Comparison of ENCODE assay signal across 8 cellular contexts in the genomic region with DNA sequence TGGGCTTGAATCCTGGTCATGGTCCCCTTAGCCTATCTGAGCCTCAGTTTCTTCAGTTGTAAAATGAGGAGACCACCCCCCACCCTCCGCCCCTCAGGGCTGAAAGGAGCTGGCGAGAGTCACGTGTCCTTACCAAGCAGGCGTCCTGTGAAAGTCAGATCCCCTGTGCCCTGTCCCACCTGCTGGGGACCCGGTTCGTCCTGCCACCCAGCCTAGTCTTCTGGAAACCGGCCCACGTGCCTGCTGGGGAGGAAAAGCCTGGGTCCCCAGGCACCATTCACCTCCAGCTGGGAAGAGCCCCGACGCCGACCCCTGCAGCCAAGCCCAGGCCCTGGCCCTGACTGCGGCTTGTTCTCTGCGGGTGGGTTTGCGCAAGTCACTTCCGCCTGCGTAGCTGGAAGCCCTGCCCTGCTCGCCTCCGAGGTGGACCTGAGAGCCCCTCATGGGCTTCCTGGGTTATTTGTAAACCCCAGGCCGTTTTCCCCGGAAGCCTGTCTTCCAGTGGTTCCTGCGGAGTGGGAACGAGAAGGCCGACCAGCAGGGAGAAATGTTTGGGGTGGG. TPM values are rescaled to one million over a fixed set of nuclear protein-coding genes. Genes with fewer than 3 reads are reported as not detected.
A peak's percentile ranks its signal among the peaks of the same experiment; 100 is the strongest.
DNase-seq lines count a peak whose midpoint lies in the region; ATAC-seq and TF ChIP-seq lines count a peak whose summit lies in the region.

No MANE protein-coding gene starts in this region.

- H3K27me3 ChIP-seq in left lung (no peaks in the 10 kb centered on the region), thoracic aorta (replicated peaks; ENCODE audit: insufficient read depth) (no peaks in the 10 kb centered on the region)

- H3K9me3 ChIP-seq in left lung (no peaks in the 10 kb centered on the region), thoracic aorta (no peaks in the 10 kb centered on the region)

- intact Hi-C loops in left lung (cut with DNase I) = no loop called here

- H3K27ac ChIP-seq in left lung (peak overlapping the region; percentile 71 to 88), thoracic aorta (peak overlapping the region; percentile 58 to 76)

- TF ChIP-seq CTCF in cardiac fibroblast (IDR thresholded peaks at IDR 0.05; ENCODE audit: low read depth, low read length) (no peak), left lung (IDR thresholded peaks at IDR 0.05) (no peak), thoracic aorta (IDR thresholded peaks at IDR 0.05) (no peak)

- H3K36me3 ChIP-seq in left lung (peaks cover 3 to 56% of the 10 kb centered on the region in 2 donors), thoracic aorta (peaks cover 38% of the 10 kb centered on the region)

- peak; percentile 56 for ATAC-seq in left lung
- no peak for ATAC-seq in thoracic aorta (ENCODE audit: insufficient number of reproducible peaks, low FRiP score, low read depth)
- ATAC-seq in GM21390 (IDR thresholded peaks at IDR 0.05; ENCODE audit: unreplicated experiment) = no peak

- DNase-seq in DMS53 treated with DMSO at 0.1 percent for 48 hours (lab: John Stamatoyannopoulos, UW; ENCODE audit: unreplicated experiment) (peak; percentile 67), NCI-H345 treated with DMSO at 0.1 percent for 48 hours (lab: John Stamatoyannopoulos, UW; ENCODE audit: unreplicated experiment) (peak; percentile 8), cardiac fibroblast (ENCODE audit: low read depth in 2 of 2) (peak; percentile 23 to 48), left lung (peak; percentile 62 to 91), thoracic aorta (ENCODE audit: low spot score) (no peak), T1000 (lab: John Stamatoyannopoulos, UW) (no peak), GM19240 (ENCODE audit: insufficient read length, low spot score) (no peak)

- peaks cover 13 to 44% of the 10 kb centered on the region in 2 donors for H3K4me1 ChIP-seq in left lung
- peaks cover 11 to 22% of the 10 kb centered on the region in 2 donors for H3K4me1 ChIP-seq in thoracic aorta (ENCODE audit: control insufficient read depth in 1 of 2, low read depth in 2 of 2)

- H3K4me3 ChIP-seq in cardiac fibroblast (replicated peaks in 1 of 2; ENCODE audit: low read depth in 2 of 2, low read length in 2 of 2) (peak overlapping the region; percentile 42 to 84), left lung (peak overlapping the region; percentile 84 to 92), thoracic aorta (peak overlapping the region; percentile 100)

RNA-seq across cellular contexts. Expression of gene SSH3, which starts 0.7 kb away (rescaled TPM):
- total RNA-seq in left lung = 10 to 100 TPM; 28.7 to 44.9 TPM
- 10 to 100 TPM; 39.4 to 59.0 TPM for total RNA-seq in thoracic aorta

RNA-seq across cellular contexts. Expression of gene ANKRD13D, which starts 13.5 kb away (rescaled TPM):
- total RNA-seq in left lung (10 to 100 TPM; 48.0 to 81.2 TPM), thoracic aorta (100 to 1,000 TPM in 1 of 2 donors, 10 to 100 TPM in 1; 66.6 to 101 TPM)

RNA-seq across cellular contexts. Expression of gene GRK2, which starts 36.4 kb away (rescaled TPM):
- total RNA-seq in left lung = 100 to 1,000 TPM in 1 of 2 donors, 10 to 100 TPM in 1; 55.2 to 118 TPM
- total RNA-seq in thoracic aorta = 10 to 100 TPM; 72.8 to 85.2 TPM

RNA-seq across cellular contexts. Expression of gene POLD4, which starts 50.7 kb away (rescaled TPM):
- 10 to 100 TPM; 67.7 to 77.3 TPM for total RNA-seq in left lung
- total RNA-seq in thoracic aorta = 100 to 1,000 TPM; 145 to 148 TPM

Comparison
In these comparisons a context has a peak if more than half of its experiments do, and no peak if none do; other contexts are left out.
1. DNase-seq: peak in DMS53 treated with DMSO at 0.1 percent for 48 hours (single experiment), NCI-H345 treated with DMSO at 0.1 percent for 48 hours (single experiment), cardiac fibroblast (2 of 2) and left lung (2 of 2); none in thoracic aorta (single experiment), T1000 (single experiment) and GM19240 (single experiment).
2. Peak in every context shown above with its lines, with median percentiles within 50 percentile points of each other: H3K4me3 ChIP-seq.